In the genomic region with DNA sequence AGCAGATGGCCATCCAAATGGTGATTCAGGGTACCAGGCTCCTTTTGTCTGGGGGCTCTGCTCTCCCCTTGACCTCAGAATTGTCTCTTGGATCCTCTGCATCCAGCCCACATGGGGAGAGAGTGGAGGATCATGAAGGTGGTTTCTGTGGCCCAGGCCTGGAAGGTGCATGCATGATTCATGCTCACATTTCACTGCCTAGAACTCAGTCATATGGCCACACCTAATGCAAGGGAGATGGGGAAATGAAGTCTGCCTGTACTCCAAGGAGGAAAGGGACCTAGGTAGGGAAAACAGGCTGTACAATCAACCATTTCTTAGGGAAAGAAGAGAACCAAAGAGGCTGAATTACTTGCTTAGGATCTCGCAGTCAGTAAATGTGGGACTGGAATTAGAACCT, we compare ENCODE assay signal across 32 cellular contexts. TPM values are rescaled to one million over a fixed set of nuclear protein-coding genes. Genes with fewer than 3 reads are reported as not detected.
"Had no signal": no experiment of that assay in that cellular context is flagged by ENCODE, and none has a peak within 500 bp of the region (broad histone marks: within the 10 kb centered on the region; RNA-seq: fewer than 3 reads in every experiment).

No MANE protein-coding gene starts in this region.

- H3K4me1 ChIP-seq: Peyer's patch had no signal

- DNase-seq: activated B cell treated with CpG ODN at 0.5 μM for 24 hours; activated CD4-positive, alpha-beta memory T cell treated with anti-CD3 and anti-CD28 coated beads, Interleukin-2, amount 10 ng/mL, durations not matched to agents 7 days and 5 days; activated CD4-positive, alpha-beta T cell treated with anti-CD3 and anti-CD28 coated beads for 4 hours; activated CD4-positive, CD25-positive, alpha-beta regulatory T cell treated with anti-CD3 and anti-CD28 coated beads, Interleukin-2, amount 50 U/mL, for 72 hours; activated CD8-positive, alpha-beta memory T cell treated with anti-CD3 and anti-CD28 coated beads, Interleukin-2, amount 10 ng/mL, durations not matched to agents 7 days and 5 days; activated CD8-positive, alpha-beta memory T cell treated with anti-CD3 and anti-CD28 coated beads, Interleukin-2, amount 50 U/mL, for 48 hours; activated effector memory CD4-positive, alpha-beta T cell treated with Interleukin-2 at 50 U/mL for 16 hours; activated naive CD4-positive, alpha-beta T cell treated with anti-CD3 and anti-CD28 coated beads, Interleukin-2, amount 10 ng/mL, durations not matched to agents 7 days and 5 days; activated naive CD8-positive, alpha-beta T cell treated with anti-CD3 and anti-CD28 coated beads, Interleukin-2, amount 50 U/mL, for 24 hours; activated T-cell treated with anti-CD3 and anti-CD28 coated beads, Interleukin-2, amount 50 U/mL, for 48 hours; anterior cingulate cortex; NCI-H1048; NCI-H1105 treated with DMSO at 0.1 percent for 48 hours; NCI-H1436; NCI-H1694; NCI-H1930; NCI-H2081 treated with DMSO at 0.1 percent for 48 hours; NCI-H226; NCI-H446 treated with DMSO at 0.1 percent for 48 hours; NCI-H524 treated with DMSO at 0.1 percent for 48 hours; PC-3; Peyer's patch; RPMI8226; SIG-M5; T-cell; T-helper 17 cell had no signal

- FAIRE-seq: K562 had no signal

- H3K36me3 ChIP-seq: cardiac muscle cell, Peyer's patch had no signal

- H3K27me3 ChIP-seq: cardiac muscle cell, Peyer's patch had no signal

- H3K27ac ChIP-seq: cardiac muscle cell, Peyer's patch, VCaP had no signal

- H3K4me3 ChIP-seq: cardiac muscle cell, K562, Peyer's patch had no signal

RNA-seq across cellular contexts. Expression of a gene that starts 15.1 kb away (rescaled TPM):
- total RNA-seq: activated B cell treated with CpG ODN at 0.5 μM for 24 hours; activated CD4-positive, alpha-beta memory T cell treated with anti-CD3 and anti-CD28 coated beads, Interleukin-2, amount 10 ng/mL, durations not matched to agents 7 days and 5 days; activated CD8-positive, alpha-beta memory T cell treated with anti-CD3 and anti-CD28 coated beads, Interleukin-2, amount 10 ng/mL, durations not matched to agents 7 days and 5 days; cardiac muscle cell; K562; M059J; PC-3; Peyer's patch; Right ventricle myocardium inferior; SK-MEL-5; T-helper 17 cell had no signal
- polyA plus RNA-seq: cardiac muscle cell, K562 had no signal

RNA-seq across cellular contexts. Expression of a gene that starts 36.3 kb away (rescaled TPM):
- total RNA-seq: activated B cell treated with CpG ODN at 0.5 μM for 24 hours; activated CD4-positive, alpha-beta memory T cell treated with anti-CD3 and anti-CD28 coated beads, Interleukin-2, amount 10 ng/mL, durations not matched to agents 7 days and 5 days; activated CD8-positive, alpha-beta memory T cell treated with anti-CD3 and anti-CD28 coated beads, Interleukin-2, amount 10 ng/mL, durations not matched to agents 7 days and 5 days; cardiac muscle cell; M059J; PC-3; SK-MEL-5; T-helper 17 cell had no signal
- polyA plus RNA-seq: cardiac muscle cell, K562 had no signal

RNA-seq across cellular contexts. Expression of a gene that starts 40.7 kb away (rescaled TPM):
- total RNA-seq: activated B cell treated with CpG ODN at 0.5 μM for 24 hours; activated CD4-positive, alpha-beta memory T cell treated with anti-CD3 and anti-CD28 coated beads, Interleukin-2, amount 10 ng/mL, durations not matched to agents 7 days and 5 days; activated CD8-positive, alpha-beta memory T cell treated with anti-CD3 and anti-CD28 coated beads, Interleukin-2, amount 10 ng/mL, durations not matched to agents 7 days and 5 days; cardiac muscle cell; K562; M059J; PC-3; Peyer's patch; Right ventricle myocardium inferior; SK-MEL-5; T-cell; T-helper 17 cell had no signal
- polyA plus RNA-seq: cardiac muscle cell, K562 had no signal
